1 cellular context compared by ENCODE assay signal in genomic region chr17:36602924-36603384, GRCh38.
TF ChIP-seq lines count a peak whose summit lies in the region.

No MANE protein-coding gene starts in this region.

TF ChIP-seq in GM12878, 131 proteins besides CTCF, POLR2A, EP300 and RAD21:
- TF ChIP-seq ZBTB40 (IDR thresholded peaks at IDR 0.05; ENCODE audit: borderline replicate concordance) (0 out of 2 replicates have a peak, but pooled peaks have one; percentile 31), CHD2 (IDR thresholded peaks at IDR 0.05; ENCODE audit: borderline replicate concordance, low read depth, low read length) (0 out of 2 replicates have a peak, but pooled peaks have one; percentile 27), USF1 (IDR thresholded peaks at IDR 0.05; ENCODE audit: borderline replicate concordance, extremely low read length, insufficient read depth, low read depth, low read length) (no peak), SPI1 (IDR thresholded peaks at IDR 0.05; ENCODE audit: borderline replicate concordance, insufficient read depth, low read depth, low read length) (no peak), RUNX3 (IDR thresholded peaks at IDR 0.05; ENCODE audit: low read length) (peak; percentile 50; the same call in 1 of the 2 replicates), SMC3 (IDR thresholded peaks at IDR 0.05; ENCODE audit: borderline replicate concordance, low read length) (peak; percentile 49; the same call in 1 of the 2 replicates), POU2F2 (IDR thresholded peaks at IDR 0.05; ENCODE audit: borderline replicate concordance, low read depth, low read length) (peak; percentile 61; the same call in 1 of the 3 replicates)
